26 cellular contexts compared by ENCODE assay signal in genomic region chr14:60348211-60348610, GRCh38.
A peak's percentile ranks its signal among the peaks of the same experiment; 100 is the strongest.
DNase-seq lines count a peak whose midpoint lies in the region; ATAC-seq and TF ChIP-seq lines count a peak whose summit lies in the region.
"Had no signal": no experiment of that assay in that cellular context is flagged by ENCODE, and none has a peak within 500 bp of the region (broad histone marks: within the 10 kb centered on the region; RNA-seq: fewer than 3 reads in every experiment).

No MANE protein-coding gene starts in this region.

- CTCF ChIA-PET in GM10248 (lab: Yijun Ruan, JAX), result interaction anchor here (1.0 to 4.4 kb wide), 9 partner anchors 10 to 905 kb away, joined by 3 to 33 read pairs (median 13); no protein-coding TSS in a partner anchor

- no peak for ATAC-seq in GM18861 (IDR thresholded peaks at IDR 0.05; ENCODE audit: unreplicated experiment)
- ATAC-seq: activated CD4-positive, CD25-positive, alpha-beta regulatory T cell treated with anti-CD3 and anti-CD28 coated beads, Interleukin-2, amount 50 U/mL, for 24 hours; activated CD8-positive, alpha-beta T cell treated with anti-CD3 and anti-CD28 coated beads for 36 hours; naive thymus-derived CD8-positive, alpha-beta T cell; stimulated activated naive B cell treated with anti-CD40 and anti-IgM and Interleukin-4, amounts not matched to agents 10 μg/mL and 1 μg/mL and 100 μg/mL, for 72 hours had no signal

- DNase-seq in NCI-H2171 treated with DMSO at 0.1 percent for 48 hours (lab: John Stamatoyannopoulos, UW) (peak; percentile 28), NCI-H2171 (lab: John Stamatoyannopoulos, UW) (no peak), NCI-H1417 (lab: John Stamatoyannopoulos, UW) (peak; percentile 50 to 76 (median 59)), NCI-H69 (lab: John Stamatoyannopoulos, UW) (peak; percentile 91), left kidney (ENCODE audit: low read depth, low spot score) (peak; percentile 25), HUDEP-2 (lab: John Stamatoyannopoulos, UW; ENCODE audit: unreplicated experiment in 76 of 76) (no peak), GM10248 (ENCODE audit: extremely low spot score) (no peak)
- DNase-seq: 8988T; activated CD8-positive, alpha-beta T cell treated with anti-CD3 and anti-CD28 coated beads for 36 hours; activated effector memory CD4-positive, alpha-beta T cell treated with anti-CD3 and anti-CD28 coated beads, Interleukin-2, amount 50 U/mL, for 16 hours; activated T-cell treated with anti-CD3 and anti-CD28 coated beads for 4 hours; AML-193; CD4-positive, alpha-beta memory T cell; dorsolateral prefrontal cortex; GF-D8; KBM-7; midbrain; naive thymus-derived CD8-positive, alpha-beta T cell; NCI-H774; PC-9; retina; SHP77 treated with DMSO at 0.1 percent for 48 hours; stimulated activated CD4-positive, alpha-beta T cell treated with anti-CD3 and anti-CD28 coated beads, Interleukin-2, amount 100 ng/mL, for 48 hours; stimulated activated naive B cell treated with anti-CD40 and anti-IgM and Interleukin-4, amounts not matched to agents 10 μg/mL and 1 μg/mL and 100 μg/mL, for 72 hours had no signal

- TF ChIP-seq CTCF in GM10248 (IDR thresholded peaks at IDR 0.05; ENCODE audit: control extremely low read depth, extremely low read depth, low read depth, missing control alignments), result no peak

- POLR2A ChIA-PET in GM10248 (lab: Yijun Ruan, JAX), result no interaction called here

Comparison
In these comparisons a context has a peak if more than half of its experiments do, and no peak if none do; other contexts are left out.
1. DNase-seq: peak in NCI-H2171 treated with DMSO at 0.1 percent for 48 hours (single experiment), NCI-H1417 (3 of 3), NCI-H69 (single experiment) and left kidney (single experiment); none in NCI-H2171 (single experiment), HUDEP-2 (0 of 76) and GM10248 (single experiment).